13 cellular contexts compared by ENCODE assay signal in the genomic region with DNA sequence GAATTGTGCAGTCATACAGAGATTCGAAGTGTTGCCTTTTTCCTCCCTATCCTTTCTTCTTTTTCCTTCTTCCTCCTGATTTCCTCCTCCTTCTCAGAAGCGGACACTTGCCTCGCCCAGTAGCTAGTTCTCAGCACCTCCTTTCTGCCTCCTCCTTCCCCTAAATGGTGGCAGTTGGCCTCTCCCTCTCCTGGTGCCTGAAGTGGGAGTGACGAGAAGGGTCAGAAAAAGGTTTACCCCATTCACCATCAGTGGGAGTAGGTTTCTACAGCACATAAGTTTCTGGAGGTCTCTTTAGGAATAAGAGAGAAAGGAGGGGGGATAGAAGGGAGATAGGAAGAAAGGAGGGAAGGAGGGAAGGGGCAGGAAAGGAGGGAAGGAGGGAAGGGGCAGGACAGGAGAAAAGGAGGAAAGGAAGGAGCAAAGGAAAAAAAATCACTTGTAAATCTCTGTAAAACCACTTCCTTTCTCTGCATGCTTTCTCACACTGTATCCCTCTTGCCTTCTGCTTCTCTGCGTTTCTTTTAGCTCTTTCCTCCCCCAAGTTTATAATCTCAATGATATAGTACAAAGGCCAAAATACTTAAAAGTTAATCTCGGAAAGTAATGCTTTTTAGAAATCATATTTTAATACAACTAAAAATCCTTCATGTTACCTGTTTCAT. TPM values are rescaled to one million over a fixed set of nuclear protein-coding genes. Genes with fewer than 3 reads are reported as not detected.
A peak's percentile ranks its signal among the peaks of the same experiment; 100 is the strongest.
DNase-seq lines count a peak whose midpoint lies in the region; ATAC-seq and TF ChIP-seq lines count a peak whose summit lies in the region.
"Had no signal": no experiment of that assay in that cellular context is flagged by ENCODE, and none has a peak within 500 bp of the region (broad histone marks: within the 10 kb centered on the region; RNA-seq: fewer than 3 reads in every experiment).

No MANE protein-coding gene starts in this region.

- peak overlapping the region; percentile 28 for H3K4me2 ChIP-seq in GM23248 (ENCODE audit: unreplicated experiment)

- H3K36me3 Mint-ChIP-seq in WTC11: no peaks in the 10 kb centered on the region

- DNase-seq in GM23248 (no peak), WTC11 (ENCODE audit: low spot score) (no peak), spleen (no peak), NCI-H2227 treated with DMSO at 0.1 percent for 48 hours (lab: John Stamatoyannopoulos, UW) (no peak), globus pallidus (ENCODE audit: low spot score) (no peak), SK-N-DZ (ENCODE audit: low spot score) (no peak), NCI-H1694 (lab: John Stamatoyannopoulos, UW) (no peak)
- DNase-seq: stimulated activated CD4-positive, alpha-beta T cell treated with anti-CD3 and anti-CD28 coated beads, Interleukin-2, amount 100 ng/mL, for 48 hours had no signal

- in situ Hi-C loops in GM23248 (cut with MboI): loop anchor here (25.0 kb wide), 1 partner anchor 588 kb away; no protein-coding TSS in a partner anchor

- H3K9me2 ChIP-seq in GM23248 (ENCODE audit: insufficient read depth): no peaks in the 10 kb centered on the region

- no peak overlapping the region for H3K4me3 Mint-ChIP-seq in WTC11

- peak overlapping the region; percentile 51; the same call in 1 of the 2 replicates for H3K27ac Mint-ChIP-seq in WTC11

- intact Hi-C loops in spleen (cut with DNase I; ENCODE audit: low total_unique reads): loop anchor here (10.0 kb wide), 1 partner anchor 395 kb away; no protein-coding TSS in a partner anchor

- CTCF ChIA-PET in WTC11 (lab: Charles Lee): interaction anchor here (0.6 to 2.2 kb wide), 28 partner anchors 8 to 756 kb away, joined by 3 to 22 read pairs (median 6); a partner anchor contains a TSS

- H3K4me1 ChIP-seq in GM23248 (ENCODE audit: insufficient read depth) (peaks cover 51% of the 10 kb centered on the region), spleen (peaks cover 7 to 61% (median 26%) of the 10 kb centered on the region in 6 donors)

- H3K4me3 ChIP-seq in GM23248 (no peak overlapping the region), spleen (no peak overlapping the region)
- H3K4me3 ChIP-seq: lung had no signal

- no peaks in the 10 kb centered on the region for H3K9me3 Mint-ChIP-seq in WTC11
- H3K9me3 Mint-ChIP-seq: activated CD4-positive, alpha-beta T cell treated with anti-CD3 and anti-CD28 coated beads, Interleukin-2, amount 10 ng/mL, durations not matched to agents 7 days and 5 days had no signal

- TF ChIP-seq CTCF in WTC11 (IDR thresholded peaks at IDR 0.05): no peak
- no peak for TF ChIP-seq CTCF in spleen (IDR thresholded peaks at IDR 0.05 in 8 of 11, conservative IDR thresholded peaks at IDR 0.05 in 3 of 11)

- peaks cover 34% of the 10 kb centered on the region for H3K4me1 Mint-ChIP-seq in WTC11

- no peaks in the 10 kb centered on the region for H3K27me3 Mint-ChIP-seq in WTC11 (ENCODE audit: low read depth)
- H3K27me3 Mint-ChIP-seq: activated CD4-positive, alpha-beta T cell treated with anti-CD3 and anti-CD28 coated beads, Interleukin-2, amount 10 ng/mL, durations not matched to agents 7 days and 5 days had no signal

- H4K20me1 ChIP-seq in GM23248 (ENCODE audit: insufficient read depth): no peaks in the 10 kb centered on the region

- POLR2A ChIA-PET in WTC11 (lab: Charles Lee): no interaction called here

- no peaks in the 10 kb centered on the region for H3K9me3 ChIP-seq in GM23248 (ENCODE audit: low read depth)
- no peaks in the 10 kb centered on the region for H3K9me3 ChIP-seq in spleen

- peak; percentile 55 for ATAC-seq in WTC11

- H3K27ac ChIP-seq in GM23248 (no peak overlapping the region), layer of hippocampus (ENCODE audit: low read depth, low read length) (peak overlapping the region; percentile 63), spleen (peak overlapping the region; percentile 22 to 79 (median 72))

- no peak for TF ChIP-seq POLR2A in spleen (IDR thresholded peaks at IDR 0.05)

- peak overlapping the region; percentile 79 for H2AFZ ChIP-seq in GM23248

- H3K79me2 ChIP-seq in GM23248 (ENCODE audit: insufficient read depth): no peaks in the 10 kb centered on the region

- 50 to 52% methylated on average over 6 of the region's 6 CpGs for WGBS in GM23248 (ENCODE audit: low coverage in 1 of 2, low lambda C conversion rate in 2 of 2, missing lambda C conversion rate in 2 of 2), 2 experiments
- WGBS in spleen, 5 donors: 56 to 68% (median 68%) methylated on average over 6 of the region's 6 CpGs

- peak overlapping the region; percentile 17; the same call in 1 of the 2 replicates for H3K9ac ChIP-seq in GM23248

- peaks cover 21% of the 10 kb centered on the region for H3F3A ChIP-seq in GM23248 (ENCODE audit: insufficient read depth)

- H3K27me3 ChIP-seq in GM23248 (replicated peaks; ENCODE audit: insufficient read depth): no peaks in the 10 kb centered on the region
- no peaks in the 10 kb centered on the region for H3K27me3 ChIP-seq in layer of hippocampus (ENCODE audit: control insufficient read depth, insufficient read depth, low read length)
- H3K27me3 ChIP-seq in spleen (replicated peaks in 1 of 7): no peaks in the 10 kb centered on the region

- no peaks in the 10 kb centered on the region for H3K36me3 ChIP-seq in GM23248 (ENCODE audit: low read depth)
- no peaks in the 10 kb centered on the region for H3K36me3 ChIP-seq in spleen

TF ChIP-seq in WTC11, 78 proteins besides CTCF, POLR2A, EP300 and RAD21:
- TF ChIP-seq NR3C1 (CRISPR knock-in tag; conservative IDR thresholded peaks at IDR 0.05; ENCODE audit: low read depth): no peak
- TF ChIP-seq ELF4 (CRISPR knock-in tag; IDR thresholded peaks at IDR 0.05; ENCODE audit: low read depth): no peak
- TF ChIP-seq, protein P1, sequence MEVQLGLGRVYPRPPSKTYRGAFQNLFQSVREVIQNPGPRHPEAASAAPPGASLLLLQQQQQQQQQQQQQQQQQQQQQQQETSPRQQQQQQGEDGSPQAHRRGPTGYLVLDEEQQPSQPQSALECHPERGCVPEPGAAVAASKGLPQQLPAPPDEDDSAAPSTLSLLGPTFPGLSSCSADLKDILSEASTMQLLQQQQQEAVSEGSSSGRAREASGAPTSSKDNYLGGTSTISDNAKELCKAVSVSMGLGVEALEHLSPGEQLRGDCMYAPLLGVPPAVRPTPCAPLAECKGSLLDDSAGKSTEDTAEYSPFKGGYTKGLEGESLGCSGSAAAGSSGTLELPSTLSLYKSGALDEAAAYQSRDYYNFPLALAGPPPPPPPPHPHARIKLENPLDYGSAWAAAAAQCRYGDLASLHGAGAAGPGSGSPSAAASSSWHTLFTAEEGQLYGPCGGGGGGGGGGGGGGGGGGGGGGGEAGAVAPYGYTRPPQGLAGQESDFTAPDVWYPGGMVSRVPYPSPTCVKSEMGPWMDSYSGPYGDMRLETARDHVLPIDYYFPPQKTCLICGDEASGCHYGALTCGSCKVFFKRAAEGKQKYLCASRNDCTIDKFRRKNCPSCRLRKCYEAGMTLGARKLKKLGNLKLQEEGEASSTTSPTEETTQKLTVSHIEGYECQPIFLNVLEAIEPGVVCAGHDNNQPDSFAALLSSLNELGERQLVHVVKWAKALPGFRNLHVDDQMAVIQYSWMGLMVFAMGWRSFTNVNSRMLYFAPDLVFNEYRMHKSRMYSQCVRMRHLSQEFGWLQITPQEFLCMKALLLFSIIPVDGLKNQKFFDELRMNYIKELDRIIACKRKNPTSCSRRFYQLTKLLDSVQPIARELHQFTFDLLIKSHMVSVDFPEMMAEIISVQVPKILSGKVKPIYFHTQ (CRISPR knock-in tag; IDR thresholded peaks at IDR 0.05): no peak
- TF ChIP-seq, protein P2, sequence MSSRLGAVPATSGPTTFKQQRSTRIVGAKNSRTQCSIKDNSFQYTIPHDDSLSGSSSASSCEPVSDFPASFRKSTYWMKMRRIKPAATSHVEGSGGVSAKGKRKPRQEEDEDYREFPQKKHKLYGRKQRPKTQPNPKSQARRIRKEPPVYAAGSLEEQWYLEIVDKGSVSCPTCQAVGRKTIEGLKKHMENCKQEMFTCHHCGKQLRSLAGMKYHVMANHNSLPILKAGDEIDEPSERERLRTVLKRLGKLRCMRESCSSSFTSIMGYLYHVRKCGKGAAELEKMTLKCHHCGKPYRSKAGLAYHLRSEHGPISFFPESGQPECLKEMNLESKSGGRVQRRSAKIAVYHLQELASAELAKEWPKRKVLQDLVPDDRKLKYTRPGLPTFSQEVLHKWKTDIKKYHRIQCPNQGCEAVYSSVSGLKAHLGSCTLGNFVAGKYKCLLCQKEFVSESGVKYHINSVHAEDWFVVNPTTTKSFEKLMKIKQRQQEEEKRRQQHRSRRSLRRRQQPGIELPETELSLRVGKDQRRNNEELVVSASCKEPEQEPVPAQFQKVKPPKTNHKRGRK (CRISPR knock-in tag; IDR thresholded peaks at IDR 0.05; ENCODE audit: borderline replicate concordance): 0 out of 2 replicates have a peak, but pooled peaks have one; percentile 43
- TF ChIP-seq EMX1 (CRISPR knock-in tag; IDR thresholded peaks at IDR 0.05): no peak
- TF ChIP-seq RELA (CRISPR knock-in tag; IDR thresholded peaks at IDR 0.05; ENCODE audit: borderline replicate concordance): no peak
- no peak for TF ChIP-seq NR2C2 (CRISPR knock-in tag; IDR thresholded peaks at IDR 0.05)

RNA-seq across cellular contexts. Expression of a gene that starts 20.3 kb away (rescaled TPM):
- not detected in 2 replicates for total RNA-seq in GM23248 (2014; rRNA removed; shearing (Covaris generic))
- polyA plus RNA-seq in GM23248 (2016; fragmentation: Nextera tagmentation; extraction: Ambion mirVana): not detected in 2 replicates
- not detected in 3 replicates for total RNA-seq in WTC11 (2021)
- total RNA-seq in spleen: not detected
- not detected for polyA plus RNA-seq in spleen
- polyA plus RNA-seq in SK-N-DZ (2014; cell fraction: cytosol; rRNA removed): not detected in 2 replicates
- not detected in 2 replicates for polyA plus RNA-seq in SK-N-DZ (2014; cell fraction: nucleus; rRNA removed)
- total RNA-seq: activated CD4-positive, alpha-beta T cell treated with anti-CD3 and anti-CD28 coated beads, Interleukin-2, amount 10 ng/mL, durations not matched to agents 7 days and 5 days; esophagus mucosa; H4; lung had no signal
- polyA plus RNA-seq: lung had no signal

RNA-seq across cellular contexts. Expression of a gene that starts 43.7 kb away (rescaled TPM):
- 18.3 and 27.8 TPM in 2 replicates for total RNA-seq in GM23248 (2014; rRNA removed; shearing (Covaris generic))
- 29.3 and 32.7 TPM in 2 replicates for polyA plus RNA-seq in GM23248 (2016; fragmentation: Nextera tagmentation; extraction: Ambion mirVana)
- 16.2 to 21.9 TPM (median 20.4 TPM) in 3 replicates for total RNA-seq in WTC11 (2021)
- total RNA-seq in spleen: 10 to 100 TPM; 20.1 to 28.0 (median 23.4) TPM
- 10 to 100 TPM; 23.2 to 27.8 (median 27.6) TPM for polyA plus RNA-seq in spleen
- 47.6 and 58.8 TPM in 2 replicates for polyA plus RNA-seq in SK-N-DZ (2014; cell fraction: cytosol; rRNA removed)
- 23.8 and 30.9 TPM in 2 replicates for polyA plus RNA-seq in SK-N-DZ (2014; cell fraction: nucleus; rRNA removed)
